In genomic region chr7:2004841-2005351, GRCh38 we compare ENCODE assay signal across 20 cellular contexts.
DNase-seq lines count a peak whose midpoint lies in the region; ATAC-seq and TF ChIP-seq lines count a peak whose summit lies in the region.
"Had no signal": no experiment of that assay in that cellular context is flagged by ENCODE, and none has a peak within 500 bp of the region (broad histone marks: within the 10 kb centered on the region; RNA-seq: fewer than 3 reads in every experiment).

No MANE protein-coding gene starts in this region.

- ATAC-seq in activated T-cell treated with anti-CD3 and anti-CD28 coated beads, Interleukin-2, amount 50 U/mL, for 4 hours = no peak
- no peak for ATAC-seq in activated T-cell treated with anti-CD3 and anti-CD28 coated beads, Interleukin-2, amount 50 U/mL, for 72 hours (replicated peaks in 1 of 2)
- no peak for ATAC-seq in HG03520 (IDR thresholded peaks at IDR 0.05; ENCODE audit: unreplicated experiment)
- ATAC-seq: A549; activated T-helper 17 cell treated with anti-CD3 and anti-CD28 coated beads, Interleukin-2, amount 50 U/mL, for 72 hours; body of pancreas; T-helper 17 cell had no signal

- no peaks in the 10 kb centered on the region for H4K20me1 ChIP-seq in MM.1S (ENCODE audit: insufficient read depth, low read length)

- H3K27me3 ChIP-seq in MM.1S (replicated peaks; ENCODE audit: insufficient read depth, low read length) = no peaks in the 10 kb centered on the region
- H3K27me3 ChIP-seq: body of pancreas, MG63, tibial nerve had no signal

- no peak overlapping the region for H3K9ac ChIP-seq in MM.1S (ENCODE audit: low read length)

- no peak overlapping the region for H3K4me2 ChIP-seq in MM.1S (ENCODE audit: low read depth, low read length)
- H3K4me2 ChIP-seq: A549 had no signal

- peaks cover 2% of the 10 kb centered on the region for H3K36me3 Mint-ChIP-seq in activated T-cell treated with anti-CD3 and anti-CD28 coated beads, Interleukin-2, amount 50 U/mL, for 4 hours (ENCODE audit: insufficient read depth)
- H3K36me3 Mint-ChIP-seq in activated T-cell treated with anti-CD3 and anti-CD28 coated beads, Interleukin-2, amount 50 U/mL, for 72 hours (ENCODE audit: insufficient read depth in 2 of 2) = no peaks in the 10 kb centered on the region
- H3K36me3 Mint-ChIP-seq in endothelial cell (ENCODE audit: low read depth, unreplicated experiment) (peaks cover 3% of the 10 kb centered on the region), mesothelial cell of epicardium (no peaks in the 10 kb centered on the region), type B pancreatic cell (no peaks in the 10 kb centered on the region)

- H3K4me3 Mint-ChIP-seq in activated T-cell treated with anti-CD3 and anti-CD28 coated beads, Interleukin-2, amount 50 U/mL, for 4 hours = no peak overlapping the region
- no peak overlapping the region for H3K4me3 Mint-ChIP-seq in activated T-cell treated with anti-CD3 and anti-CD28 coated beads, Interleukin-2, amount 50 U/mL, for 72 hours
- H3K4me3 Mint-ChIP-seq in endothelial cell (ENCODE audit: unreplicated experiment) = peak overlapping the region; percentile 3
- H3K4me3 Mint-ChIP-seq in mesothelial cell of epicardium = no peak overlapping the region
- no peak overlapping the region for H3K4me3 Mint-ChIP-seq in type B pancreatic cell
- H3K4me3 Mint-ChIP-seq: activated T-helper 17 cell treated with anti-CD3 and anti-CD28 coated beads, Interleukin-2, amount 50 U/mL, for 72 hours; T-helper 17 cell had no signal

- H3K9me2 ChIP-seq in MM.1S (replicated peaks; ENCODE audit: insufficient read depth, low read length) = no peaks in the 10 kb centered on the region

- no peaks in the 10 kb centered on the region for H3K27me3 Mint-ChIP-seq in activated T-cell treated with anti-CD3 and anti-CD28 coated beads, Interleukin-2, amount 50 U/mL, for 4 hours (ENCODE audit: low read depth)
- H3K27me3 Mint-ChIP-seq in activated T-cell treated with anti-CD3 and anti-CD28 coated beads, Interleukin-2, amount 50 U/mL, for 72 hours (ENCODE audit: low read depth) = no peaks in the 10 kb centered on the region
- no peaks in the 10 kb centered on the region for H3K27me3 Mint-ChIP-seq in endothelial cell (ENCODE audit: unreplicated experiment)
- no peaks in the 10 kb centered on the region for H3K27me3 Mint-ChIP-seq in mesothelial cell of epicardium (ENCODE audit: low read depth)
- no peaks in the 10 kb centered on the region for H3K27me3 Mint-ChIP-seq in type B pancreatic cell
- H3K27me3 Mint-ChIP-seq: activated T-helper 17 cell treated with anti-CD3 and anti-CD28 coated beads, Interleukin-2, amount 50 U/mL, for 72 hours; T-helper 17 cell had no signal

- H3K9me3 Mint-ChIP-seq in activated T-cell treated with anti-CD3 and anti-CD28 coated beads, Interleukin-2, amount 50 U/mL, for 4 hours = no peaks in the 10 kb centered on the region
- H3K9me3 Mint-ChIP-seq in activated T-cell treated with anti-CD3 and anti-CD28 coated beads, Interleukin-2, amount 50 U/mL, for 72 hours = no peaks in the 10 kb centered on the region
- no peaks in the 10 kb centered on the region for H3K9me3 Mint-ChIP-seq in endothelial cell (ENCODE audit: unreplicated experiment)
- H3K9me3 Mint-ChIP-seq in mesothelial cell of epicardium = no peaks in the 10 kb centered on the region
- H3K9me3 Mint-ChIP-seq in type B pancreatic cell = no peaks in the 10 kb centered on the region
- H3K9me3 Mint-ChIP-seq: activated T-helper 17 cell treated with anti-CD3 and anti-CD28 coated beads, Interleukin-2, amount 50 U/mL, for 72 hours had no signal

- no peak overlapping the region for H3K4me3 ChIP-seq in MM.1S (ENCODE audit: low read length)
- H3K4me3 ChIP-seq: A549, body of pancreas, MG63, tibial nerve had no signal

- no peaks in the 10 kb centered on the region for H3K4me1 ChIP-seq in MM.1S (ENCODE audit: low read length)
- H3K4me1 ChIP-seq: A549, body of pancreas, tibial nerve had no signal

- no peak for TF ChIP-seq CTCF in endothelial cell (IDR thresholded peaks at IDR 0.05; ENCODE audit: unreplicated experiment)
- TF ChIP-seq CTCF in mesothelial cell of epicardium (IDR thresholded peaks at IDR 0.05; ENCODE audit: unreplicated experiment) = no peak
- TF ChIP-seq CTCF in type B pancreatic cell (conservative IDR thresholded peaks at IDR 0.05) = no peak
- no peak for TF ChIP-seq CTCF in MM.1S (IDR thresholded peaks at IDR 0.05; ENCODE audit: low read length)

- no peaks in the 10 kb centered on the region for H3K9me3 ChIP-seq in MM.1S (replicated peaks; ENCODE audit: insufficient read depth, low read length)
- H3K9me3 ChIP-seq: A549, body of pancreas, MG63, tibial nerve had no signal

- H3K27ac Mint-ChIP-seq in activated T-cell treated with anti-CD3 and anti-CD28 coated beads, Interleukin-2, amount 50 U/mL, for 72 hours = no peak overlapping the region
- H3K27ac Mint-ChIP-seq in endothelial cell (ENCODE audit: unreplicated experiment) (no peak overlapping the region), mesothelial cell of epicardium (no peak overlapping the region), type B pancreatic cell (no peak overlapping the region)
- H3K27ac Mint-ChIP-seq: T-helper 17 cell had no signal

- no peaks in the 10 kb centered on the region for H3K36me3 ChIP-seq in MM.1S (replicated peaks; ENCODE audit: insufficient read depth, low read length)
- H3K36me3 ChIP-seq: MG63 had no signal

- H3K27ac ChIP-seq in MM.1S (ENCODE audit: low read length) = no peak overlapping the region
- H3K27ac ChIP-seq: A549, body of pancreas, tibial nerve had no signal

- H3K79me2 ChIP-seq in MM.1S (ENCODE audit: low read length) = no peaks in the 10 kb centered on the region

- H2AFZ ChIP-seq in MM.1S (ENCODE audit: low read length) = no peak overlapping the region

- H3F3A ChIP-seq in MM.1S (ENCODE audit: insufficient read depth, low read length) = no peaks in the 10 kb centered on the region

- no peaks in the 10 kb centered on the region for H3K4me1 Mint-ChIP-seq in activated T-cell treated with anti-CD3 and anti-CD28 coated beads, Interleukin-2, amount 50 U/mL, for 4 hours (ENCODE audit: low read depth)
- H3K4me1 Mint-ChIP-seq in activated T-cell treated with anti-CD3 and anti-CD28 coated beads, Interleukin-2, amount 50 U/mL, for 72 hours (ENCODE audit: low read depth) = no peaks in the 10 kb centered on the region
- peaks cover 10% of the 10 kb centered on the region for H3K4me1 Mint-ChIP-seq in endothelial cell (ENCODE audit: unreplicated experiment)
- H3K4me1 Mint-ChIP-seq in mesothelial cell of epicardium = peaks cover 5% of the 10 kb centered on the region
- H3K4me1 Mint-ChIP-seq in type B pancreatic cell (ENCODE audit: unreplicated experiment) = peaks cover 8% of the 10 kb centered on the region

- peak; percentile 1 for DNase-seq in activated T-cell treated with anti-CD3 and anti-CD28 coated beads, Interleukin-2, amount 50 U/mL, for 4 hours
- no peak for DNase-seq in activated T-cell treated with anti-CD3 and anti-CD28 coated beads, Interleukin-2, amount 50 U/mL, for 72 hours
- DNase-seq in endothelial cell (ENCODE audit: low spot score) (no peak), mesothelial cell of epicardium (ENCODE audit: low spot score in 2 of 2, unreplicated experiment in 2 of 2) (peak; percentile 17 to 31), type B pancreatic cell (ENCODE audit: extremely low spot score, unreplicated experiment) (peak; percentile 64), LoVo (ENCODE audit: low spot score) (no peak), MM.1S (no peak)
- DNase-seq: activated CD4-positive, alpha-beta T cell treated with anti-CD3 and anti-CD28 coated beads, Interleukin-2, amount 50 U/mL, for 1 hour; COR-L47; effector CD8-positive, alpha-beta T cell; MG63; midbrain; NCI-H2081 treated with DMSO at 0.1 percent for 48 hours; NCI-H748 treated with DMSO at 0.1 percent for 48 hours had no signal

Comparison
In these comparisons a context has a peak if more than half of its experiments do, and no peak if none do; other contexts are left out.
1. DNase-seq: peak in activated T-cell treated with anti-CD3 and anti-CD28 coated beads, Interleukin-2, amount 50 U/mL, for 4 hours (single experiment), mesothelial cell of epicardium (2 of 2) and type B pancreatic cell (single experiment); none in activated T-cell treated with anti-CD3 and anti-CD28 coated beads, Interleukin-2, amount 50 U/mL, for 72 hours (0 of 2), endothelial cell (single experiment), LoVo (single experiment) and MM.1S (single experiment).